ENCODE assay signal across 9 cellular contexts in the genomic region with DNA sequence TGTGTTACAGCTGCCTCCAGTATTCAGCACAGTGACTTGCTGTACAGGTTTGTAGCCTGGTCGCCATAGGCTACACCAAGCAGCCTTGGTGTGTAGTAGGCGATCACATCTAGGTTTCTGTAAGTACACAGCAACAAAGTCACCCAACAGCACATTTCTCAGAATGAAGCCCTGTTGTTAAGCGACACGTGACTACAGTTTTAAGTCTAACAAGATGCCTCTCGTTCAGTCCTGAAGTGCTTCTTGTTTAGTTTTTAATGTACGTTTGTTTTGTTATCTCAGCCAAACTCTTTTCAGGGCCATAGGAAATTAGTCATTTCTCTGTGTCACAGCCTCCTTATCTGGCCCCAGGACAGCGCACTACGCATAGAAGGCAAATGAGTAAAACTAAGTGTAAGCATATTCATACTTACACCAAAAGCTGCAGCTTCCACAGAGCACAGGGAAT. TPM values are rescaled to one million over a fixed set of nuclear protein-coding genes. Genes with fewer than 3 reads are reported as not detected.
DNase-seq lines count a peak whose midpoint lies in the region; ATAC-seq, FAIRE-seq and TF ChIP-seq lines count a peak whose summit lies in the region.
"Had no signal": no experiment of that assay in that cellular context is flagged by ENCODE, and none has a peak within 500 bp of the region (broad histone marks: within the 10 kb centered on the region; RNA-seq: fewer than 3 reads in every experiment).

No MANE protein-coding gene starts in this region.

- H3K9me1 ChIP-seq in K562 (ENCODE audit: control insufficient read depth, insufficient read depth, low read length) = peaks cover 4% of the 10 kb centered on the region

- peaks cover 49% of the 10 kb centered on the region; the same call in 2 of the 3 replicates for H3K36me3 ChIP-seq in K562 (ENCODE audit: control insufficient read depth, insufficient read depth, low read length)

- H3K4me2 ChIP-seq in K562 (ENCODE audit: insufficient read depth, low read length) = peak overlapping the region; percentile 65

- peak overlapping the region; percentile 66 for H3K4me3 Mint-ChIP-seq in activated T-cell treated with anti-CD3 and anti-CD28 coated beads, Interleukin-2, amount 50 U/mL, for 24 hours

- TF ChIP-seq EP300 in K562 (IDR thresholded peaks at IDR 0.05; ENCODE audit: low read length) = peak; percentile 59; the same call in 1 of the 2 replicates

- intact Hi-C loops in K562 (cut with micrococcal nuclease) = no loop called here

- H3K9ac ChIP-seq in K562 (ENCODE audit: insufficient read depth in 1 of 2, low read depth in 2 of 2, low read length in 2 of 2) = peak overlapping the region in 1 of 2 experiments; percentile 40; a peak in 2 of 4 replicates

- no peaks in the 10 kb centered on the region for H3K27me3 Mint-ChIP-seq in activated T-cell treated with anti-CD3 and anti-CD28 coated beads, Interleukin-2, amount 50 U/mL, for 24 hours

- in situ Hi-C loops in K562 (cut with MboI) = no loop called here

- peak; percentile 56 for DNase-seq in activated T-cell treated with anti-CD3 and anti-CD28 coated beads, Interleukin-2, amount 50 U/mL, for 24 hours
- no peak for DNase-seq in activated T-cell treated with anti-CD3 and anti-CD28 coated beads, Interleukin-2, amount 50 U/mL, for 1 hour
- DNase-seq in K562 (ENCODE audit: extremely low read depth in 1 of 4, low spot score in 3 of 4) (peak; percentile 32 to 76 (median 52)), non-pigmented ciliary epithelial cell (ENCODE audit: low read depth) (peak; percentile 67), putamen (ENCODE audit: low spot score) (no peak), globus pallidus (ENCODE audit: low spot score) (no peak), medulla oblongata (ENCODE audit: extremely low spot score) (no peak)

- peak overlapping the region; percentile 57; the same call in 1 of the 2 replicates for H2AFZ ChIP-seq in K562 (ENCODE audit: low read depth, low read length)

- H3K9me3 ChIP-seq in K562 (replicated peaks; ENCODE audit: control insufficient read depth, insufficient read depth, low read depth, low read length) = no peaks in the 10 kb centered on the region

- H4K20me1 ChIP-seq in K562 (replicated peaks; ENCODE audit: control insufficient read depth, insufficient read depth, low read length) = no peaks in the 10 kb centered on the region

- BruUV-seq in K562 (replicated peaks; lab: Mats Ljungman, UMichigan) = no TSS peak

- ATAC-seq in HG03558 (IDR thresholded peaks at IDR 0.05; ENCODE audit: extremely low read depth, unreplicated experiment) (peak; percentile 19), K562 (peak; percentile 86)

- no peak for TF ChIP-seq CTCF in K562 (IDR thresholded peaks at IDR 0.05 in 2 of 3, conservative IDR thresholded peaks at IDR 0.05 in 1 of 3; ENCODE audit: insufficient read depth in 2 of 3, low read depth in 1 of 3, low read length in 3 of 3)

- no peak for TF ChIP-seq POLR2A in K562 (conservative IDR thresholded peaks at IDR 0.05)

- CTCF ChIA-PET in K562 (lab: Yijun Ruan, JAX; ENCODE audit: low intra/inter-chr PET ratio) = no interaction called here

- peak; percentile 80 for FAIRE-seq in K562 (lab: Jason Lieb, UNC)

- peaks cover 85% of the 10 kb centered on the region for H3K36me3 Mint-ChIP-seq in activated T-cell treated with anti-CD3 and anti-CD28 coated beads, Interleukin-2, amount 50 U/mL, for 24 hours (ENCODE audit: low read depth)

- no peak for TF ChIP-seq RAD21 in K562 (CRISPR knock-in tag; conservative IDR thresholded peaks at IDR 0.05 in 1 of 2, IDR thresholded peaks at IDR 0.05 in 1 of 2)

- H3K9me3 Mint-ChIP-seq in activated T-cell treated with anti-CD3 and anti-CD28 coated beads, Interleukin-2, amount 50 U/mL, for 24 hours = no peaks in the 10 kb centered on the region

- 5% methylated on average over 8 of the region's 8 CpGs for WGBS in K562 (ENCODE audit: insufficient coverage, low coverage, missing lambda C conversion rate)

- H3K4me1 ChIP-seq in K562 (replicated peaks in 1 of 2; ENCODE audit: control insufficient read depth in 2 of 2, insufficient read depth in 2 of 2, low read length in 2 of 2) = peaks cover 8 to 25% of the 10 kb centered on the region in 2 experiments; a peak in 4 of 5 replicates

- H3K27ac ChIP-seq in K562 (ENCODE audit: extremely low read depth, low read depth, low read length) = peak overlapping the region; percentile 90
- H3K27ac ChIP-seq: C4-2B had no signal

- H3K4me3 ChIP-seq in K562 = no peak overlapping the region

- H3K79me2 ChIP-seq in K562 (ENCODE audit: control insufficient read depth, insufficient read depth, low read length) = peaks cover 2% of the 10 kb centered on the region; the same call in 2 of the 3 replicates

- H3K4me1 Mint-ChIP-seq in activated T-cell treated with anti-CD3 and anti-CD28 coated beads, Interleukin-2, amount 50 U/mL, for 24 hours (ENCODE audit: low read depth) = peaks cover 96% of the 10 kb centered on the region

- POLR2A ChIA-PET in K562 (lab: Yijun Ruan, JAX) = interaction anchor here (0.8 to 1.3 kb wide), 2 partner anchors 9 to 22 kb away, joined by 3 read pairs; no protein-coding TSS in a partner anchor

- H3K27me3 ChIP-seq in K562 (ENCODE audit: control insufficient read depth in 2 of 2, insufficient read depth in 2 of 2, low read length in 2 of 2) = no peaks in the 10 kb centered on the region

- H3K27ac Mint-ChIP-seq in activated T-cell treated with anti-CD3 and anti-CD28 coated beads, Interleukin-2, amount 50 U/mL, for 24 hours = peak overlapping the region; percentile 99

TF ChIP-seq in K562, 482 proteins besides CTCF, POLR2A, EP300 and RAD21 (continues in another document):
- peak; percentile 65 for TF ChIP-seq CBFA2T2 (conservative IDR thresholded peaks at IDR 0.05)
- TF ChIP-seq NCOR1 (IDR thresholded peaks at IDR 0.05) = peak; percentile 43; the same call in 1 of the 2 replicates
- TF ChIP-seq ZBTB33 (CRISPR knock-in tag; IDR thresholded peaks at IDR 0.05) = no peak
- no peak; a peak in 1 of 4 replicates for TF ChIP-seq NRF1 (conservative IDR thresholded peaks at IDR 0.05 in 1 of 2, IDR thresholded peaks at IDR 0.05 in 1 of 2)
- TF ChIP-seq PCBP2 (IDR thresholded peaks at IDR 0.05; ENCODE audit: low read depth, low read length, poor library complexity, severe bottlenecking) = no peak

RNA-seq across cellular contexts. Expression of gene GPR183, which starts 50.0 kb away (rescaled TPM):
- 3.6 and 4.7 TPM in 2 replicates for total RNA-seq in K562 (2011; cell fraction: chromatin; rRNA removed; ENCODE audit: low replicate concordance)
- total RNA-seq in K562 (2011; cell fraction: nucleolus; rRNA removed) = 2.6 and 4.0 TPM in 2 replicates
- total RNA-seq in K562 (2011; cell fraction: nucleoplasm; rRNA removed) = 4.1 and 5.4 TPM in 2 replicates
- total RNA-seq in K562 (2014; rRNA removed) = 1.3 and 1.6 TPM in 2 replicates
- total RNA-seq in K562 (2014; rRNA removed; fragmentation: Illumina TruSeq; extraction: Trizol) = 2.9 and 3.5 TPM in 2 replicates
- total RNA-seq in K562 (2015; rRNA removed; fragmentation: Illumina TruSeq; extraction: Trizol) = 9.3 and 10.0 TPM in 2 replicates
- 2.3 TPM in 2 replicates for total RNA-seq in K562 (2021)
- 2.6 and 9.4 TPM in 2 replicates for polyA plus RNA-seq in K562 (2011; rRNA removed)
- 1.7 and 5.1 TPM in 2 replicates for polyA plus RNA-seq in K562 (2011; cell fraction: cytosol; rRNA removed)
- 0.97 and 2.6 TPM in 2 replicates for polyA plus RNA-seq in K562 (2011; cell fraction: nucleus; rRNA removed)
- 3.7 and 8.1 TPM in 2 replicates for polyA plus RNA-seq in K562 (2012)
- polyA plus RNA-seq in K562 (2014; fragmentation: Illumina TruSeq; extraction: Trizol) = 3.6 and 3.7 TPM in 2 replicates
- polyA plus RNA-seq in K562 (2014; fragmentation: Nextera tagmentation; extraction: Ambion mirVana) = 10 to 100 TPM in 1 of 2 experiments, 1 to 10 TPM in 1; 6.9 to 10.2 TPM
- polyA plus RNA-seq in K562 (2014; rRNA removed) = 1.9 and 2.5 TPM in 2 replicates
- polyA minus RNA-seq in K562 (2011; rRNA and poly(A)+ RNA removed) = 2.0 and 6.3 TPM in 2 replicates
- polyA minus RNA-seq in K562 (2011; cell fraction: cytosol; rRNA and poly(A)+ RNA removed) = 2.6 TPM in 1 of 2 replicates, not detected in the other
- 0.78 and 0.81 TPM in 2 replicates for polyA minus RNA-seq in K562 (2011; cell fraction: nucleus; rRNA and poly(A)+ RNA removed)

Comparison
In these comparisons a context has a peak if more than half of its experiments do, and no peak if none do; other contexts are left out.
1. DNase-seq: peak in activated T-cell treated with anti-CD3 and anti-CD28 coated beads, Interleukin-2, amount 50 U/mL, for 24 hours (single experiment), K562 (4 of 4) and non-pigmented ciliary epithelial cell (single experiment); none in activated T-cell treated with anti-CD3 and anti-CD28 coated beads, Interleukin-2, amount 50 U/mL, for 1 hour (single experiment), putamen (single experiment), globus pallidus (single experiment) and medulla oblongata (single experiment).